Comparison of ENCODE assay signal across 1 cellular context in the genomic region with DNA sequence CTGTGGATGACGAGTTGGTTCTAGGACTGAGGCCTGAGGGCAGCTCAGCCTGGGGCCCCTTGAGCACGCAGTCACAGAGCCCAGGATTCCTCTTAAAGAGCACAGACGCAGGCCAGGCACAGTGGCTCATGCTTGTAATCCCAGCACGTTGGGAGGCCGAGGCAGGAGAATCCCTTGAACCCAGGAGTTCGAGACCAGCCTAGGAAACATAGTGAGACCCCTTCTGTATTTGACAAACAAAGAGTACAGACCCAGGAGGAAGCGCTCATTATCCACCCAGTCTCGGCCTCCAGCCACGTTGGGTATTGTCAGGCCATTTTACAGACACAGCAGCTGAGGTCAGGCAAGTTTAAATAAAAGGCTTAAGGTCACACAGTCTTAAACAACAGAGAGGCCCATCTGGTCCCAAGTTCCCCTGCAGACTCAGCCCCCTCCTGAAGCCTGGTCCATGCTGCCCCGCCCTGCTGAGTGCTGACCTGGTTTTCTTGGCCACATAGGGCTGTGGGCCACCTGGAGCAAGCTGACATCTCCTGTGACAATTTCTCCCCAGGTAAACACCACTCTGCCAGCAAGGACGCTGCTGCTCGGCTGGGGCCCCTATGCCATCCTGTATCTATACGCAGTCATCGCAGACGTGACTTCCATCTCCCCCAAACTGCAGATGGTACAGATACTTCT.
A peak's percentile ranks its signal among the peaks of the same experiment; 100 is the strongest.
TF ChIP-seq lines count a peak whose summit lies in the region.

No MANE protein-coding gene starts in this region.

TF ChIP-seq in HepG2, 621 proteins besides CTCF, POLR2A, EP300 and RAD21:
- TF ChIP-seq ZNF430 (CRISPR knock-in tag; IDR thresholded peaks at IDR 0.05): no peak
- TF ChIP-seq HNRNPLL (IDR thresholded peaks at IDR 0.05; ENCODE audit: low read depth, low read length, poor library complexity, severe bottlenecking): peak; percentile 8
